ENCODE assay signal across 1 cellular context in genomic region chr10:121681171-121681752, GRCh38.
TF ChIP-seq lines count a peak whose summit lies in the region.

No MANE protein-coding gene starts in this region.

TF ChIP-seq in GM23338, 12 proteins besides CTCF, POLR2A, EP300 and RAD21:
- no peak for TF ChIP-seq ZNF462 (CRISPR knock-in tag; IDR thresholded peaks at IDR 0.05)
- no peak for TF ChIP-seq ZNF114 (CRISPR knock-in tag; IDR thresholded peaks at IDR 0.05)
- TF ChIP-seq CREB1 (CRISPR knock-in tag; IDR thresholded peaks at IDR 0.05; ENCODE audit: low read depth): no peak
- no peak for TF ChIP-seq JUNB (IDR thresholded peaks at IDR 0.05; ENCODE audit: unreplicated experiment)
- no peak for TF ChIP-seq ZNF331 (CRISPR knock-in tag; IDR thresholded peaks at IDR 0.05; ENCODE audit: low read depth)
- no peak for TF ChIP-seq POLR2AphosphoS5 (IDR thresholded peaks at IDR 0.05; ENCODE audit: low read depth)
- no peak for TF ChIP-seq ETS1 (IDR thresholded peaks at IDR 0.05)
- TF ChIP-seq REST (IDR thresholded peaks at IDR 0.05; ENCODE audit: unreplicated experiment): no peak
- no peak for TF ChIP-seq EZH2phosphoT487 (IDR thresholded peaks at IDR 0.05; ENCODE audit: unreplicated experiment)
- TF ChIP-seq EZH2 (IDR thresholded peaks at IDR 0.05; ENCODE audit: low read depth, unreplicated experiment): no peak
- TF ChIP-seq STAT1 (IDR thresholded peaks at IDR 0.05; ENCODE audit: unreplicated experiment): no peak
- TF ChIP-seq NANOG (IDR thresholded peaks at IDR 0.05; ENCODE audit: borderline replicate concordance): no peak
